19 cellular contexts compared by ENCODE assay signal in the genomic region with DNA sequence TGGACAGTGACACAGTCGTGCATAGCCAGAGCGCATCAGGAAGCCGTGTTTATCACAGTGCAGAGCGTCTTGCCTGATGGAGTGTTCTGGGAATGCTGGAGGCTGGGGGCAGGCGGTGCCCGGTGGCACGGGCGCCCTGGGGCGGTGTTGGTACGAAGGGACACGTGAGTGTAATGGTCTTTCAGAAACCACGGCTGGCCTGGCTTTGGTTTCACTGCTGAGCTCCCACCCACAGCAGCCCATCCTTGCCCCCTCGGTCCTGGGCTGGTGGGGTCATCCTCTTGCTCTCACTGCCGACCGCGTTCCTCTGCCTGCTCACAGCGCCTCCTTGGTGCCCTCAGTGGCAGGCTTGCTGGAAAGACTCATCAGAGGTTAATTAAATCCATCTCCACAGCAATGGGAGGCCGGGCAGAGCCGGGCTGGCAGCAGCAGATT. TPM values are rescaled to one million over a fixed set of nuclear protein-coding genes. Genes with fewer than 3 reads are reported as not detected.
"Had no signal": no experiment of that assay in that cellular context is flagged by ENCODE, and none has a peak within 500 bp of the region (broad histone marks: within the 10 kb centered on the region; RNA-seq: fewer than 3 reads in every experiment).

No MANE protein-coding gene starts in this region.

- H3K27ac ChIP-seq: ovary, right atrium auricular region, SK-N-MC, upper lobe of left lung had no signal

- DNase-seq: activated CD4-positive, alpha-beta T cell treated with anti-CD3 and anti-CD28 coated beads for 4 hours; activated CD8-positive, alpha-beta memory T cell treated with anti-CD3 and anti-CD28 coated beads, Interleukin-2, amount 50 U/mL, for 48 hours; activated CD8-positive, alpha-beta T cell treated with anti-CD3 and anti-CD28 coated beads, Interleukin-2, amount 10 ng/mL, durations not matched to agents 7 days and 5 days; activated naive CD4-positive, alpha-beta T cell; dermis blood vessel endothelial cell; endodermal cell; erythroblast; glutamatergic neuron; left ventricle myocardium superior; mesendoderm; nephron progenitor cell; ovary; small intestine had no signal

- H3K4me3 ChIP-seq: ovary, right atrium auricular region, SK-N-MC, upper lobe of left lung had no signal

- H3K9me3 ChIP-seq: ovary, right atrium auricular region, upper lobe of left lung had no signal

- H3K27me3 ChIP-seq: ovary, right atrium auricular region, upper lobe of left lung had no signal

- H3K36me3 ChIP-seq: ovary, right atrium auricular region had no signal

- ATAC-seq: activated CD8-positive, alpha-beta T cell treated with anti-CD3 and anti-CD28 coated beads, Interleukin-2, amount 10 ng/mL, durations not matched to agents 7 days and 5 days; left ventricle myocardium superior had no signal

- H3K4me1 ChIP-seq: right atrium auricular region, upper lobe of left lung had no signal

RNA-seq across cellular contexts. Expression of gene NKX6-2, which starts 50.6 kb away (rescaled TPM):
- total RNA-seq: activated CD8-positive, alpha-beta T cell treated with anti-CD3 and anti-CD28 coated beads, Interleukin-2, amount 10 ng/mL, durations not matched to agents 7 days and 5 days; activated T-helper 1 cell treated with anti-CD3 and anti-CD28 coated beads, Interleukin-12 subunit alpha, Interleukin-12 subunit beta, Interleukin-2, Interleukin-4 antibody, amounts not matched to agents 30 ng/mL and 10 ng/mL and 1 ng/mL, durations not matched to agents 14 hours and 24 hours and 36 hours; cardiac septum; dermis blood vessel endothelial cell; left ventricle myocardium superior; ovary; right atrium auricular region; T-helper 1 cell treated with Interleukin-12 subunit alpha and Interleukin-12 subunit beta and Interleukin-4 antibody, amounts not matched to agents 30 ng/mL and 1 ng/mL, for 36 hours; upper lobe of left lung had no signal
- polyA plus RNA-seq: ovary had no signal
